12 cellular contexts compared by ENCODE assay signal in genomic region chr6:116265081-116265829, GRCh38. TPM values are rescaled to one million over a fixed set of nuclear protein-coding genes. Genes with fewer than 3 reads are reported as not detected.
A peak's percentile ranks its signal among the peaks of the same experiment; 100 is the strongest.
DNase-seq lines count a peak whose midpoint lies in the region; ATAC-seq and TF ChIP-seq lines count a peak whose summit lies in the region.
"Had no signal": no experiment of that assay in that cellular context is flagged by ENCODE, and none has a peak within 500 bp of the region (broad histone marks: within the 10 kb centered on the region; RNA-seq: fewer than 3 reads in every experiment).

No MANE protein-coding gene starts in this region.

- peaks cover 10% of the 10 kb centered on the region; the same call in 1 of the 2 replicates for H3K9me1 ChIP-seq in IMR-90 (ENCODE audit: insufficient read depth, low read length)

- POLR2A ChIA-PET in IMR-90 (lab: Charles Lee; ENCODE audit: unreplicated experiment) (no interaction called here), WTC11 (lab: Charles Lee) (interaction anchor here (0.7 kb wide), 1 partner anchor 799 kb away, joined by 3 read pairs; no protein-coding TSS in a partner anchor), A673 (lab: Charles Lee; ENCODE audit: low non-redundant PET) (no interaction called here)

- peak overlapping the region; percentile 89 for H2AK9ac ChIP-seq in IMR-90 (replicated peaks; ENCODE audit: low read depth, low read length, poor library complexity)

- peak overlapping the region; percentile 43; the same call in 1 of the 2 replicates for H2AK5ac ChIP-seq in IMR-90 (ENCODE audit: low read depth, low read length)

- 50% methylated on average over 1 of the region's 3 CpGs; no CpG with 5 or more reads in 1 of the 2 experiments for WGBS in IMR-90 (ENCODE audit: extremely low coverage in 2 of 2, insufficient read length in 1 of 2), 2 experiments

- CTCF ChIA-PET in IMR-90 (lab: Yijun Ruan, JAX), result no interaction called here
- CTCF ChIA-PET in WTC11 (lab: Charles Lee), result interaction anchor here (0.8 kb wide), 1 partner anchor 47 kb away, joined by 3 read pairs; no protein-coding TSS in a partner anchor
- CTCF ChIA-PET in A673 (lab: Charles Lee), result no interaction called here

- TF ChIP-seq CTCF in IMR-90 (conservative IDR thresholded peaks at IDR 0.05; ENCODE audit: low read depth, low read length) (no peak), WTC11 (IDR thresholded peaks at IDR 0.05) (no peak), mucosa of descending colon (IDR thresholded peaks at IDR 0.05) (no peak), A673 (conservative IDR thresholded peaks at IDR 0.05; ENCODE audit: low read depth, low read length) (no peak), neural progenitor cell (IDR thresholded peaks at IDR 0.05) (no peak)

- H3K9ac ChIP-seq in IMR-90 (ENCODE audit: low read depth, low read length), result no peak overlapping the region
- H3K9ac ChIP-seq in neural progenitor cell, result no peak overlapping the region

- no peak overlapping the region for H2BK5ac ChIP-seq in IMR-90 (ENCODE audit: low read depth, low read length, poor library complexity, severe bottlenecking)

- H3K4me3 Mint-ChIP-seq in WTC11, result no peak overlapping the region
- H3K4me3 Mint-ChIP-seq in neural progenitor cell, result no peak overlapping the region
- H3K4me3 Mint-ChIP-seq: memory B cell had no signal

- in situ Hi-C loops in IMR-90 (cut with MboI; ENCODE audit: low sequenced_read_pairs), result loop anchor here (5.0 to 10.0 kb wide), 2 partner anchors 270 to 297 kb away; no protein-coding TSS in a partner anchor

- dilution Hi-C loops in IMR-90 (cut with HindIII; ENCODE audit: low sequenced_read_pairs, unreplicated experiment), result no loop called here

- H2BK120ac ChIP-seq in IMR-90 (ENCODE audit: low read depth, low read length), result no peak overlapping the region

- peaks cover 5% of the 10 kb centered on the region; the same call in 1 of the 2 replicates for H3K4me1 ChIP-seq in IMR-90 (ENCODE audit: control insufficient read depth, insufficient read depth, low read length)
- no peaks in the 10 kb centered on the region for H3K4me1 ChIP-seq in mucosa of descending colon (ENCODE audit: low read depth)
- H3K4me1 ChIP-seq in A673 (ENCODE audit: insufficient read depth, low read length, poor library complexity, severe bottlenecking), result peaks cover 11% of the 10 kb centered on the region
- H3K4me1 ChIP-seq in neural progenitor cell, result no peaks in the 10 kb centered on the region

- H3K79me1 ChIP-seq in IMR-90 (ENCODE audit: low read depth in 1 of 2, low read length in 2 of 2), result peaks cover 0 to 20% of the 10 kb centered on the region in 2 experiments; a peak in 2 of 4 replicates

- no peaks in the 10 kb centered on the region for H3F3A ChIP-seq in neural progenitor cell (ENCODE audit: low read depth)

- no peak overlapping the region for H2BK20ac ChIP-seq in IMR-90 (ENCODE audit: low read depth, low read length)

- BruUV-seq in IMR-90 (replicated peaks; lab: Mats Ljungman, UMichigan) (no TSS peak), A673 (replicated peaks; lab: Mats Ljungman, UMichigan) (no TSS peak)

- no peaks in the 10 kb centered on the region; the same call in 1 of the 2 replicates for H3K4me1 Mint-ChIP-seq in WTC11
- H3K4me1 Mint-ChIP-seq in neural progenitor cell, result peaks cover 9% of the 10 kb centered on the region

- no peak for ATAC-seq in IMR-90 (ENCODE audit: low read depth)
- ATAC-seq in WTC11, result peak; percentile 20; the same call in 1 of the 2 replicates
- peak; percentile 81 for ATAC-seq in mucosa of descending colon

- no peaks in the 10 kb centered on the region; the same call in 1 of the 2 replicates for H4K20me1 ChIP-seq in IMR-90 (ENCODE audit: insufficient read depth, low read length)
- peaks cover 9% of the 10 kb centered on the region for H4K20me1 ChIP-seq in neural progenitor cell (ENCODE audit: low read depth)

- no peaks in the 10 kb centered on the region for H3K27me3 ChIP-seq in IMR-90 (ENCODE audit: control insufficient read depth, insufficient read depth, low read length)
- H3K27me3 ChIP-seq in A673 (replicated peaks; ENCODE audit: insufficient read depth, low read depth, low read length, poor library complexity), result no peaks in the 10 kb centered on the region
- no peaks in the 10 kb centered on the region for H3K27me3 ChIP-seq in neural progenitor cell

- TF ChIP-seq POLR2A in IMR-90 (IDR thresholded peaks at IDR 0.05; ENCODE audit: low read depth, low read length), result no peak

- no peak overlapping the region for H3K14ac ChIP-seq in IMR-90 (replicated peaks; ENCODE audit: low read depth, low read length)

- H3K27ac Mint-ChIP-seq in WTC11 (no peak overlapping the region), neural progenitor cell (no peak overlapping the region)
- H3K27ac Mint-ChIP-seq: memory B cell had no signal

- peak overlapping the region; percentile 9 for H2AFZ ChIP-seq in IMR-90 (replicated peaks; ENCODE audit: low read length, poor library complexity)
- H2AFZ ChIP-seq in neural progenitor cell (replicated peaks), result no peak overlapping the region
- H2AFZ ChIP-seq: PC-9 had no signal

- H3K27ac ChIP-seq in IMR-90 (ENCODE audit: insufficient read depth, low read length) (no peak overlapping the region), A673 (ENCODE audit: low read depth, low read length, poor library complexity, severe bottlenecking) (no peak overlapping the region), neural progenitor cell (no peak overlapping the region)
- H3K27ac ChIP-seq: PC-9, VCaP had no signal

- H3K27me3 Mint-ChIP-seq in WTC11 (ENCODE audit: low read depth) (peaks cover 5% of the 10 kb centered on the region; the same call in 1 of the 2 replicates), neural progenitor cell (ENCODE audit: insufficient read depth, low read depth) (peaks cover 2% of the 10 kb centered on the region)
- H3K27me3 Mint-ChIP-seq: memory B cell had no signal

- no peak overlapping the region for H4K91ac ChIP-seq in IMR-90 (ENCODE audit: insufficient read depth, low read depth, low read length)

- peak; percentile 20 for DNase-seq in NCI-H2171 treated with DMSO at 0.1 percent for 48 hours (lab: John Stamatoyannopoulos, UW)
- no peak for DNase-seq in NCI-H2171 (lab: John Stamatoyannopoulos, UW)
- DNase-seq in IMR-90, result peak; percentile 23
- DNase-seq in WTC11 (ENCODE audit: low spot score), result no peak
- peak; percentile 12 to 52 (median 51) for DNase-seq in mucosa of descending colon
- DNase-seq in A673 (ENCODE audit: low spot score), result no peak
- DNase-seq in mucosa of gallbladder (ENCODE audit: low spot score), result no peak
- no peak for DNase-seq in neural progenitor cell (ENCODE audit: low spot score)
- DNase-seq: activated gamma-delta T cell treated with Interleukin-2 at 50 U/mL for 16 hours had no signal

- H4K8ac ChIP-seq in IMR-90 (ENCODE audit: low read depth in 2 of 2, low read length in 2 of 2), result no peak overlapping the region

- H3K18ac ChIP-seq in IMR-90 (ENCODE audit: low read depth, low read length), result no peak overlapping the region

- H3K9me3 Mint-ChIP-seq in WTC11 (peaks cover 22% of the 10 kb centered on the region), neural progenitor cell (peaks cover 8% of the 10 kb centered on the region)

- intact Hi-C loops in IMR-90 (cut with micrococcal nuclease), result loop anchor here (5.0 kb wide), 1 partner anchor 382 kb away; no protein-coding TSS in a partner anchor
- intact Hi-C loops in mucosa of descending colon (cut with DNase I, micrococcal nuclease), result no loop called here
- intact Hi-C loops in A673 (cut with micrococcal nuclease; ENCODE audit: unreplicated experiment), result no loop called here

- H3K36me3 ChIP-seq in IMR-90 (ENCODE audit: control insufficient read depth, insufficient read depth, low read length) (no peaks in the 10 kb centered on the region), mucosa of descending colon (ENCODE audit: low read depth) (no peaks in the 10 kb centered on the region), A673 (ENCODE audit: insufficient read depth, low read length, poor library complexity, severe bottlenecking) (no peaks in the 10 kb centered on the region), neural progenitor cell (no peaks in the 10 kb centered on the region)

- TF ChIP-seq RAD21 in IMR-90 (IDR thresholded peaks at IDR 0.05; ENCODE audit: low read length), result no peak

- no peak overlapping the region for H3K56ac ChIP-seq in IMR-90 (ENCODE audit: extremely low read depth, insufficient read depth, low read length)

- H3K23ac ChIP-seq in IMR-90 (ENCODE audit: low read depth, low read length), result peak overlapping the region; percentile 51; the same call in 1 of the 2 replicates

- H2BK15ac ChIP-seq in IMR-90 (ENCODE audit: low read depth, low read length), result no peak overlapping the region

- no peak overlapping the region; the same call in 1 of the 2 replicates for H3K4ac ChIP-seq in IMR-90 (ENCODE audit: low read depth, low read length)

- H3K36me3 Mint-ChIP-seq in WTC11, result peaks cover 23% of the 10 kb centered on the region
- H3K36me3 Mint-ChIP-seq in neural progenitor cell, result peaks cover 39% of the 10 kb centered on the region

- no peak overlapping the region for H4K5ac ChIP-seq in IMR-90 (ENCODE audit: low read depth, low read length)

- H3K4me3 ChIP-seq in IMR-90 (ENCODE audit: insufficient read depth, low read depth, low read length) (no peak overlapping the region), mucosa of descending colon (no peak overlapping the region), A673 (ENCODE audit: low read depth, low read length, poor library complexity, severe bottlenecking) (no peak overlapping the region), neural progenitor cell (no peak overlapping the region)
- H3K4me3 ChIP-seq: PC-9 had no signal

- no peaks in the 10 kb centered on the region for H3K79me2 ChIP-seq in neural progenitor cell (ENCODE audit: low read depth)

- H3K9me3 ChIP-seq in IMR-90 (ENCODE audit: control insufficient read depth, insufficient read depth, low read length) (no peaks in the 10 kb centered on the region; the same call in 1 of the 2 replicates), mucosa of descending colon (no peaks in the 10 kb centered on the region), A673 (ENCODE audit: low read depth, low read length, poor library complexity, severe bottlenecking) (no peaks in the 10 kb centered on the region), neural progenitor cell (ENCODE audit: low read depth) (no peaks in the 10 kb centered on the region)

- H3K4me2 ChIP-seq in IMR-90 (ENCODE audit: low read depth, low read length) (no peak overlapping the region), neural progenitor cell (no peak overlapping the region)
- H3K4me2 ChIP-seq: PC-9 had no signal

RNA-seq across cellular contexts. Expression of gene TSPYL4, which starts 11.4 kb away (rescaled TPM):
- total RNA-seq in IMR-90 (2012; rRNA removed) (22.0 and 23.1 TPM in 2 replicates), WTC11 (2021) (13.6 to 15.3 TPM (median 14.2 TPM) in 3 replicates), mucosa of descending colon (10 to 100 TPM in 1 of 3 donors, 1 to 10 TPM in 2; 6.1 to 16.8 (median 9.5) TPM), A673 (2021) (17.2 and 17.7 TPM in 2 replicates), mucosa of gallbladder (29.5 TPM), neural progenitor cell (ENCODE audit: low replicate concordance) (32.2 and 34.2 TPM in 2 replicates)
- polyA plus RNA-seq in IMR-90 (2012; rRNA removed), result 29.0 and 29.9 TPM in 2 replicates
- polyA plus RNA-seq in IMR-90 (2012; cell fraction: cytosol; rRNA removed), result 11.5 and 20.0 TPM in 2 replicates
- 21.8 and 63.1 TPM in 2 replicates for polyA plus RNA-seq in IMR-90 (2012; cell fraction: nucleus; rRNA removed; ENCODE audit: low replicate concordance)

RNA-seq across cellular contexts. Expression of gene TSPYL1, which starts 14.5 kb away (rescaled TPM):
- total RNA-seq in IMR-90 (2012; rRNA removed) (111 and 121 TPM in 2 replicates), WTC11 (2021) (62.4 to 68.6 TPM (median 64.3 TPM) in 3 replicates), mucosa of descending colon (100 to 1,000 TPM in 1 of 3 donors, 10 to 100 TPM in 2; 65.5 to 105 (median 67.0) TPM), A673 (2021) (39.7 and 41.1 TPM in 2 replicates), mucosa of gallbladder (134 TPM), neural progenitor cell (ENCODE audit: low replicate concordance) (63.0 and 64.9 TPM in 2 replicates)
- 30.1 and 32.4 TPM in 2 replicates for polyA plus RNA-seq in IMR-90 (2012; rRNA removed)
- 19.1 and 19.2 TPM in 2 replicates for polyA plus RNA-seq in IMR-90 (2012; cell fraction: cytosol; rRNA removed)
- 7.1 and 14.7 TPM in 2 replicates for polyA plus RNA-seq in IMR-90 (2012; cell fraction: nucleus; rRNA removed; ENCODE audit: low replicate concordance)

Comparison
In these comparisons a context has a peak if more than half of its experiments do, and no peak if none do; other contexts are left out.
1. DNase-seq: peak in NCI-H2171 treated with DMSO at 0.1 percent for 48 hours (single experiment), IMR-90 (single experiment) and mucosa of descending colon (3 of 3); none in NCI-H2171 (single experiment), WTC11 (single experiment), A673 (single experiment), mucosa of gallbladder (single experiment) and neural progenitor cell (single experiment).